In genomic region chr20:16097788-16098187, GRCh38 we compare ENCODE assay signal across 1 cellular context.
TF ChIP-seq lines count a peak whose summit lies in the region.

No MANE protein-coding gene starts in this region.

TF ChIP-seq in HepG2, 621 proteins besides CTCF, POLR2A, EP300 and RAD21 (continued from another document):
- no peak for TF ChIP-seq ZNF780A (CRISPR knock-in tag; IDR thresholded peaks at IDR 0.05)
TF ChIP-seq in HepG2: peak in this region for 1.
